36 cellular contexts compared by ENCODE assay signal in the genomic region with DNA sequence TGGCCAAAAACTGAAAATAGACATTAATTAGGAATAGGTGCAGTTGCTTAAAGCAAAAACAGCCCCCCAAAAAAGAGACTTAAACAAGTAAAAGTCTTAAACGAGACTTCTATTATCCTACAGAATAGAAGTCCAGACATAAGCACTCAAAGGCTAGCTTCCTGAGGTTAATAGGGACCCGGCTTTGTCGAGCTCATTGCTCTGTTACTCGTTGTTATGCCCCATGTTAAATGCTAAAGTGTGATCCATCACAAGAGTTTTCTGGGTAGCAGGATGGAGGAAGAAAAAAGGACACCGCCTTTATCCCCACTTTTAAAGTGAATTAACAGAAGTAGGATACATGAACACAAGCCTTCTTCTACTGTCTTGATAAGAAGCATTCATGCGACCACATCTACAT. TPM values are rescaled to one million over a fixed set of nuclear protein-coding genes. Genes with fewer than 3 reads are reported as not detected.
"Had no signal": no experiment of that assay in that cellular context is flagged by ENCODE, and none has a peak within 500 bp of the region (broad histone marks: within the 10 kb centered on the region; RNA-seq: fewer than 3 reads in every experiment).

No MANE protein-coding gene starts in this region.

- H3K4me1 ChIP-seq: adrenal gland, ascending aorta had no signal

- H3K9me3 ChIP-seq: adrenal gland, ascending aorta had no signal

- H3K36me3 Mint-ChIP-seq: activated naive CD4-positive, alpha-beta T cell treated with anti-CD3 and anti-CD28 coated beads, Interleukin-2, amount 50 U/mL, for 24 hours; activated naive CD8-positive, alpha-beta T cell treated with anti-CD3 and anti-CD28 coated beads for 36 hours; brain had no signal

- H3K4me3 Mint-ChIP-seq: activated CD4-positive, alpha-beta T cell treated with anti-CD3 and anti-CD28 coated beads for 36 hours; activated CD4-positive, alpha-beta T cell treated with anti-CD3 and anti-CD28 coated beads, Interleukin-2, amount 10 ng/mL, durations not matched to agents 7 days and 5 days; activated CD8-positive, alpha-beta memory T cell treated with anti-CD3 and anti-CD28 coated beads, Interleukin-2, amount 10 ng/mL, durations not matched to agents 7 days and 5 days; activated CD8-positive, alpha-beta T cell treated with anti-CD3 and anti-CD28 coated beads, Interleukin-2, amount 10 ng/mL, durations not matched to agents 7 days and 5 days; activated naive CD4-positive, alpha-beta T cell treated with anti-CD3 and anti-CD28 coated beads for 36 hours; activated naive CD4-positive, alpha-beta T cell treated with anti-CD3 and anti-CD28 coated beads, Interleukin-2, amount 50 U/mL, for 24 hours; activated naive CD8-positive, alpha-beta T cell treated with anti-CD3 and anti-CD28 coated beads for 36 hours; activated naive CD8-positive, alpha-beta T cell treated with anti-CD3 and anti-CD28 coated beads, Interleukin-2, amount 50 U/mL, for 24 hours; activated T-helper 1 cell treated with anti-CD3 and anti-CD28 coated beads, Interleukin-12 subunit alpha, Interleukin-12 subunit beta, Interleukin-2, Interleukin-4 antibody, amounts not matched to agents 30 ng/mL and 10 ng/mL and 1 ng/mL, durations not matched to agents 14 hours and 24 hours and 36 hours; brain; central memory CD8-positive, alpha-beta T cell; dendritic cell treated with granulocyte-macrophage colony-stimulating factor and Interleukin-4, amounts not matched to agents 40 ng/mL and 50 ng/mL, for 4 days; effector memory CD8-positive, alpha-beta T cell; T-helper 17 cell; T-helper 2 cell treated with Interferon-gamma antibody and Interleukin-4, amounts not matched to agents 5 μg/mL and 100 μg/mL, for 36 hours had no signal

- H3K36me3 ChIP-seq: adrenal gland, ascending aorta, WERI-Rb-1 had no signal

- H3K27ac ChIP-seq: adrenal gland, ascending aorta, coronary artery, epithelial cell of prostate, WERI-Rb-1 had no signal

- ATAC-seq: activated CD4-positive, alpha-beta T cell treated with anti-CD3 and anti-CD28 coated beads for 36 hours; activated CD8-positive, alpha-beta memory T cell treated with anti-CD3 and anti-CD28 coated beads, Interleukin-2, amount 10 ng/mL, durations not matched to agents 7 days and 5 days; activated CD8-positive, alpha-beta T cell treated with anti-CD3 and anti-CD28 coated beads, Interleukin-2, amount 10 ng/mL, durations not matched to agents 7 days and 5 days; activated naive CD8-positive, alpha-beta T cell treated with anti-CD3 and anti-CD28 coated beads, Interleukin-2, amount 50 U/mL, for 24 hours; effector memory CD8-positive, alpha-beta T cell; T-helper 17 cell had no signal

- H3K27ac Mint-ChIP-seq: activated CD4-positive, alpha-beta T cell treated with anti-CD3 and anti-CD28 coated beads for 36 hours; activated CD4-positive, alpha-beta T cell treated with anti-CD3 and anti-CD28 coated beads, Interleukin-2, amount 10 ng/mL, durations not matched to agents 7 days and 5 days; activated CD8-positive, alpha-beta memory T cell treated with anti-CD3 and anti-CD28 coated beads, Interleukin-2, amount 10 ng/mL, durations not matched to agents 7 days and 5 days; activated CD8-positive, alpha-beta T cell treated with anti-CD3 and anti-CD28 coated beads, Interleukin-2, amount 10 ng/mL, durations not matched to agents 7 days and 5 days; activated naive CD4-positive, alpha-beta T cell treated with anti-CD3 and anti-CD28 coated beads for 36 hours; activated naive CD4-positive, alpha-beta T cell treated with anti-CD3 and anti-CD28 coated beads, Interleukin-2, amount 50 U/mL, for 24 hours; activated naive CD8-positive, alpha-beta T cell treated with anti-CD3 and anti-CD28 coated beads for 36 hours; activated naive CD8-positive, alpha-beta T cell treated with anti-CD3 and anti-CD28 coated beads, Interleukin-2, amount 50 U/mL, for 24 hours; activated T-helper 1 cell treated with anti-CD3 and anti-CD28 coated beads, Interleukin-12 subunit alpha, Interleukin-12 subunit beta, Interleukin-2, Interleukin-4 antibody, amounts not matched to agents 30 ng/mL and 10 ng/mL and 1 ng/mL, durations not matched to agents 14 hours and 24 hours and 36 hours; activated T-helper 2 cell treated with anti-CD3 and anti-CD28 coated beads, Interferon-gamma antibody, Interleukin-2, Interleukin-4, amounts not matched to agents 10 μg/mL and 5 μg/mL and 100 μg/mL, durations not matched to agents 14 hours and 24 hours and 36 hours; brain; dendritic cell treated with granulocyte-macrophage colony-stimulating factor and Interleukin-4, amounts not matched to agents 40 ng/mL and 50 ng/mL, for 4 days; effector memory CD8-positive, alpha-beta T cell; T-helper 17 cell; T-helper 2 cell treated with Interferon-gamma antibody and Interleukin-4, amounts not matched to agents 5 μg/mL and 100 μg/mL, for 36 hours had no signal

- H3K27me3 ChIP-seq: adrenal gland, ascending aorta had no signal

- H3K4me1 Mint-ChIP-seq: activated CD4-positive, alpha-beta T cell treated with anti-CD3 and anti-CD28 coated beads for 36 hours; activated CD4-positive, alpha-beta T cell treated with anti-CD3 and anti-CD28 coated beads, Interleukin-2, amount 10 ng/mL, durations not matched to agents 7 days and 5 days; activated CD8-positive, alpha-beta memory T cell treated with anti-CD3 and anti-CD28 coated beads, Interleukin-2, amount 10 ng/mL, durations not matched to agents 7 days and 5 days; activated naive CD4-positive, alpha-beta T cell treated with anti-CD3 and anti-CD28 coated beads, Interleukin-2, amount 50 U/mL, for 24 hours; activated naive CD8-positive, alpha-beta T cell treated with anti-CD3 and anti-CD28 coated beads for 36 hours; activated naive CD8-positive, alpha-beta T cell treated with anti-CD3 and anti-CD28 coated beads, Interleukin-2, amount 50 U/mL, for 24 hours; brain; central memory CD8-positive, alpha-beta T cell; T-helper 17 cell had no signal

- H3K9me3 Mint-ChIP-seq: activated naive CD4-positive, alpha-beta T cell treated with anti-CD3 and anti-CD28 coated beads for 36 hours; activated naive CD4-positive, alpha-beta T cell treated with anti-CD3 and anti-CD28 coated beads, Interleukin-2, amount 50 U/mL, for 24 hours; activated naive CD8-positive, alpha-beta T cell treated with anti-CD3 and anti-CD28 coated beads, Interleukin-2, amount 50 U/mL, for 24 hours; activated T-helper 1 cell treated with anti-CD3 and anti-CD28 coated beads, Interleukin-12 subunit alpha, Interleukin-12 subunit beta, Interleukin-2, Interleukin-4 antibody, amounts not matched to agents 30 ng/mL and 10 ng/mL and 1 ng/mL, durations not matched to agents 14 hours and 24 hours and 36 hours; activated T-helper 2 cell treated with anti-CD3 and anti-CD28 coated beads, Interferon-gamma antibody, Interleukin-2, Interleukin-4, amounts not matched to agents 10 μg/mL and 5 μg/mL and 100 μg/mL, durations not matched to agents 14 hours and 24 hours and 36 hours; central memory CD8-positive, alpha-beta T cell; effector memory CD8-positive, alpha-beta T cell; T-helper 2 cell treated with Interferon-gamma antibody and Interleukin-4, amounts not matched to agents 5 μg/mL and 100 μg/mL, for 36 hours had no signal

- DNase-seq: activated CD4-positive, alpha-beta T cell treated with anti-CD3 and anti-CD28 coated beads for 36 hours; activated CD4-positive, alpha-beta T cell treated with anti-CD3 and anti-CD28 coated beads, Interleukin-2, amount 10 ng/mL, durations not matched to agents 7 days and 5 days; activated CD4-positive, alpha-beta T cell treated with anti-CD3 and anti-CD28 coated beads, Interleukin-2, amount 50 U/mL, for 48 hours; activated CD4-positive, CD25-positive, alpha-beta regulatory T cell; activated CD4-positive, CD25-positive, alpha-beta regulatory T cell treated with anti-CD3 and anti-CD28 coated beads, Interleukin-2, amount 50 U/mL, for 72 hours; activated CD8-positive, alpha-beta memory T cell treated with anti-CD3 and anti-CD28 coated beads, Interleukin-2, amount 10 ng/mL, durations not matched to agents 7 days and 5 days; activated CD8-positive, alpha-beta memory T cell treated with anti-CD3 and anti-CD28 coated beads, Interleukin-2, amount 50 U/mL, for 4 hours; activated CD8-positive, alpha-beta T cell treated with anti-CD3 and anti-CD28 coated beads, Interleukin-2, amount 10 ng/mL, durations not matched to agents 7 days and 5 days; activated effector memory CD4-positive, alpha-beta T cell treated with anti-CD3 and anti-CD28 coated beads, Interleukin-2, amount 50 U/mL, for 16 hours; activated naive CD4-positive, alpha-beta T cell treated with anti-CD3 and anti-CD28 coated beads for 36 hours; activated naive CD8-positive, alpha-beta T cell treated with anti-CD3 and anti-CD28 coated beads for 36 hours; activated naive CD8-positive, alpha-beta T cell treated with anti-CD3 and anti-CD28 coated beads, Interleukin-2, amount 50 U/mL, for 24 hours; activated T-cell treated with anti-CD3 and anti-CD28 coated beads, Interleukin-2, amount 50 U/mL, for 1 hour; activated T-cell treated with anti-CD3 and anti-CD28 coated beads, Interleukin-2, amount 50 U/mL, for 48 hours; adrenal gland; amygdala; effector CD4-positive, alpha-beta T cell; effector memory CD8-positive, alpha-beta T cell; foreskin fibroblast; head of caudate nucleus; T-helper 1 cell; T-helper 17 cell; T1000; WERI-Rb-1 had no signal

- H3K4me3 ChIP-seq: adrenal gland, ascending aorta, coronary artery had no signal

RNA-seq across cellular contexts. Expression of gene CD1D, which starts 10.6 kb away (rescaled TPM):
- total RNA-seq: activated CD4-positive, alpha-beta T cell treated with anti-CD3 and anti-CD28 coated beads, Interleukin-2, amount 10 ng/mL, durations not matched to agents 7 days and 5 days; activated CD8-positive, alpha-beta memory T cell treated with anti-CD3 and anti-CD28 coated beads for 36 hours; activated CD8-positive, alpha-beta memory T cell treated with anti-CD3 and anti-CD28 coated beads, Interleukin-2, amount 10 ng/mL, durations not matched to agents 7 days and 5 days; activated CD8-positive, alpha-beta T cell treated with anti-CD3 and anti-CD28 coated beads, Interleukin-2, amount 10 ng/mL, durations not matched to agents 7 days and 5 days; activated naive CD4-positive, alpha-beta T cell treated with anti-CD3 and anti-CD28 coated beads for 36 hours; activated naive CD8-positive, alpha-beta T cell treated with anti-CD3 and anti-CD28 coated beads for 36 hours; activated T-helper 1 cell treated with anti-CD3 and anti-CD28 coated beads, Interleukin-12 subunit alpha, Interleukin-12 subunit beta, Interleukin-2, Interleukin-4 antibody, amounts not matched to agents 30 ng/mL and 10 ng/mL and 1 ng/mL, durations not matched to agents 14 hours and 24 hours and 36 hours; activated T-helper 2 cell treated with anti-CD3 and anti-CD28 coated beads, Interferon-gamma antibody, Interleukin-2, Interleukin-4, amounts not matched to agents 10 μg/mL and 5 μg/mL and 100 μg/mL, durations not matched to agents 14 hours and 24 hours and 36 hours; ascending aorta; endothelial cell of umbilical vein had no signal
- polyA plus RNA-seq: endothelial cell of umbilical vein had no signal
